8 cellular contexts compared by ENCODE assay signal in genomic region chr6:6825986-6826901, GRCh38.
A peak's percentile ranks its signal among the peaks of the same experiment; 100 is the strongest.
DNase-seq lines count a peak whose midpoint lies in the region; ATAC-seq lines count a peak whose summit lies in the region.

No MANE protein-coding gene starts in this region.

- no peak overlapping the region for H3K4me3 Mint-ChIP-seq in activated naive CD4-positive, alpha-beta T cell treated with anti-CD3 and anti-CD28 coated beads, Interleukin-2, amount 50 U/mL, for 24 hours
- H3K4me3 Mint-ChIP-seq in activated naive CD4-positive, alpha-beta T cell treated with anti-CD3 and anti-CD28 coated beads for 36 hours, result no peak overlapping the region
- H3K4me3 Mint-ChIP-seq in effector memory CD8-positive, alpha-beta T cell, result no peak overlapping the region

- CTCF ChIA-PET in activated naive CD4-positive, alpha-beta T cell treated with anti-CD3 and anti-CD28 coated beads for 36 hours (lab: Charles Lee), result interaction anchor here (0.6 to 1.1 kb wide), 2 partner anchors 201 to 826 kb away, joined by 3 read pairs; no protein-coding TSS in a partner anchor

- no peaks in the 10 kb centered on the region for H3K36me3 Mint-ChIP-seq in activated naive CD4-positive, alpha-beta T cell treated with anti-CD3 and anti-CD28 coated beads, Interleukin-2, amount 50 U/mL, for 24 hours
- no peaks in the 10 kb centered on the region for H3K36me3 Mint-ChIP-seq in activated naive CD4-positive, alpha-beta T cell treated with anti-CD3 and anti-CD28 coated beads for 36 hours (ENCODE audit: low read depth)
- no peaks in the 10 kb centered on the region for H3K36me3 Mint-ChIP-seq in effector memory CD8-positive, alpha-beta T cell (ENCODE audit: insufficient read depth)

- peak; percentile 81 for ATAC-seq in HG03045 (IDR thresholded peaks at IDR 0.05; ENCODE audit: unreplicated experiment)
- ATAC-seq in effector memory CD8-positive, alpha-beta T cell (replicated peaks), result peak; percentile 41
- no peak for ATAC-seq in GM19467 (IDR thresholded peaks at IDR 0.05; ENCODE audit: unreplicated experiment)

- DNase-seq in activated naive CD4-positive, alpha-beta T cell treated with anti-CD3 and anti-CD28 coated beads for 36 hours, result no peak
- DNase-seq in NCI-H510A (lab: John Stamatoyannopoulos, UW), result peak; percentile 34
- DNase-seq in effector memory CD8-positive, alpha-beta T cell, result no peak
- DNase-seq in A172 (ENCODE audit: low spot score), result no peak

- peak overlapping the region; percentile 8 for H3K27ac Mint-ChIP-seq in activated naive CD4-positive, alpha-beta T cell treated with anti-CD3 and anti-CD28 coated beads, Interleukin-2, amount 50 U/mL, for 24 hours
- no peak overlapping the region for H3K27ac Mint-ChIP-seq in activated naive CD4-positive, alpha-beta T cell treated with anti-CD3 and anti-CD28 coated beads for 36 hours
- H3K27ac Mint-ChIP-seq in effector memory CD8-positive, alpha-beta T cell, result no peak overlapping the region

- H3K27me3 Mint-ChIP-seq in activated naive CD4-positive, alpha-beta T cell treated with anti-CD3 and anti-CD28 coated beads, Interleukin-2, amount 50 U/mL, for 24 hours, result no peaks in the 10 kb centered on the region
- H3K27me3 Mint-ChIP-seq in activated naive CD4-positive, alpha-beta T cell treated with anti-CD3 and anti-CD28 coated beads for 36 hours (ENCODE audit: low read depth), result peaks cover 3% of the 10 kb centered on the region
- H3K27me3 Mint-ChIP-seq in effector memory CD8-positive, alpha-beta T cell, result peaks cover 0 to 40% of the 10 kb centered on the region in 2 donors

- no peak overlapping the region for H3K9ac ChIP-seq in rectal smooth muscle tissue (ENCODE audit: low read length)

- H3K36me3 ChIP-seq in rectal smooth muscle tissue (ENCODE audit: control insufficient read depth, insufficient read depth, low read length), result no peaks in the 10 kb centered on the region

- H3K4me1 Mint-ChIP-seq in activated naive CD4-positive, alpha-beta T cell treated with anti-CD3 and anti-CD28 coated beads, Interleukin-2, amount 50 U/mL, for 24 hours, result no peaks in the 10 kb centered on the region
- H3K4me1 Mint-ChIP-seq in activated naive CD4-positive, alpha-beta T cell treated with anti-CD3 and anti-CD28 coated beads for 36 hours (ENCODE audit: low read depth), result no peaks in the 10 kb centered on the region
- H3K4me1 Mint-ChIP-seq in effector memory CD8-positive, alpha-beta T cell (ENCODE audit: low read depth in 2 of 2), result peaks cover 0 to 7% of the 10 kb centered on the region in 2 donors

- no peaks in the 10 kb centered on the region for H3K9me3 Mint-ChIP-seq in activated naive CD4-positive, alpha-beta T cell treated with anti-CD3 and anti-CD28 coated beads, Interleukin-2, amount 50 U/mL, for 24 hours
- H3K9me3 Mint-ChIP-seq in activated naive CD4-positive, alpha-beta T cell treated with anti-CD3 and anti-CD28 coated beads for 36 hours, result no peaks in the 10 kb centered on the region
- no peaks in the 10 kb centered on the region for H3K9me3 Mint-ChIP-seq in effector memory CD8-positive, alpha-beta T cell

- H3K27me3 ChIP-seq in rectal smooth muscle tissue (ENCODE audit: control insufficient read depth, insufficient read depth, low read length), result no peaks in the 10 kb centered on the region

- no peak overlapping the region for H3K4me3 ChIP-seq in rectal smooth muscle tissue (ENCODE audit: low read length)

- H3K27ac ChIP-seq in rectal smooth muscle tissue (ENCODE audit: low read depth, low read length), result peak overlapping the region; percentile 14

- peaks cover 4% of the 10 kb centered on the region for H3K4me1 ChIP-seq in rectal smooth muscle tissue (ENCODE audit: control insufficient read depth, insufficient read depth, low read length)

- intact Hi-C loops in activated naive CD4-positive, alpha-beta T cell treated with anti-CD3 and anti-CD28 coated beads for 36 hours (cut with micrococcal nuclease), result no loop called here
